Comparison of ENCODE assay signal across 17 cellular contexts in genomic region chr1:107862064-107862463, GRCh38.
DNase-seq lines count a peak whose midpoint lies in the region; ATAC-seq lines count a peak whose summit lies in the region.
"Had no signal": no experiment of that assay in that cellular context is flagged by ENCODE, and none has a peak within 500 bp of the region (broad histone marks: within the 10 kb centered on the region; RNA-seq: fewer than 3 reads in every experiment).

No MANE protein-coding gene starts in this region.

- no peaks in the 10 kb centered on the region for H3K36me3 Mint-ChIP-seq in activated naive CD4-positive, alpha-beta T cell treated with anti-CD3 and anti-CD28 coated beads for 36 hours (ENCODE audit: low read depth)

- no peaks in the 10 kb centered on the region for H3K27me3 Mint-ChIP-seq in activated naive CD4-positive, alpha-beta T cell treated with anti-CD3 and anti-CD28 coated beads for 36 hours (ENCODE audit: low read depth)
- H3K27me3 Mint-ChIP-seq: activated CD4-positive, alpha-beta memory T cell treated with anti-CD3 and anti-CD28 coated beads, Interleukin-2, amount 10 ng/mL, durations not matched to agents 7 days and 5 days; CD4-positive, alpha-beta T cell; central memory CD8-positive, alpha-beta T cell; effector memory CD8-positive, alpha-beta T cell had no signal

- peaks cover 21% of the 10 kb centered on the region for H3K4me1 Mint-ChIP-seq in activated naive CD4-positive, alpha-beta T cell treated with anti-CD3 and anti-CD28 coated beads for 36 hours (ENCODE audit: low read depth)

- no peak overlapping the region for H3K27ac Mint-ChIP-seq in activated naive CD4-positive, alpha-beta T cell treated with anti-CD3 and anti-CD28 coated beads for 36 hours
- H3K27ac Mint-ChIP-seq: activated CD4-positive, alpha-beta memory T cell treated with anti-CD3 and anti-CD28 coated beads, Interleukin-2, amount 10 ng/mL, durations not matched to agents 7 days and 5 days; CD4-positive, alpha-beta T cell had no signal

- H3K4me3 Mint-ChIP-seq in activated naive CD4-positive, alpha-beta T cell treated with anti-CD3 and anti-CD28 coated beads for 36 hours = no peak overlapping the region
- H3K4me3 Mint-ChIP-seq: activated CD4-positive, alpha-beta memory T cell treated with anti-CD3 and anti-CD28 coated beads, Interleukin-2, amount 10 ng/mL, durations not matched to agents 7 days and 5 days; CD4-positive, alpha-beta T cell; central memory CD8-positive, alpha-beta T cell; effector memory CD8-positive, alpha-beta T cell had no signal

- CTCF ChIA-PET in activated naive CD4-positive, alpha-beta T cell treated with anti-CD3 and anti-CD28 coated beads for 36 hours (lab: Charles Lee) = interaction anchor here (0.6 kb wide), 1 partner anchor 13 kb away, joined by 3 read pairs; no protein-coding TSS in a partner anchor

- peaks cover 10% of the 10 kb centered on the region for H3K9me3 Mint-ChIP-seq in activated naive CD4-positive, alpha-beta T cell treated with anti-CD3 and anti-CD28 coated beads for 36 hours
- H3K9me3 Mint-ChIP-seq: activated CD4-positive, alpha-beta memory T cell treated with anti-CD3 and anti-CD28 coated beads, Interleukin-2, amount 10 ng/mL, durations not matched to agents 7 days and 5 days had no signal

- ATAC-seq in HG03025 (IDR thresholded peaks at IDR 0.05; ENCODE audit: low FRiP score, unreplicated experiment) = no peak
- no peak for ATAC-seq in GM19397 (IDR thresholded peaks at IDR 0.05; ENCODE audit: unreplicated experiment)
- no peak for ATAC-seq in HG03457 (IDR thresholded peaks at IDR 0.05; ENCODE audit: unreplicated experiment)
- ATAC-seq: effector memory CD8-positive, alpha-beta T cell; Panc1 had no signal

- peak; percentile 14 for DNase-seq in activated naive CD4-positive, alpha-beta T cell treated with anti-CD3 and anti-CD28 coated beads for 36 hours
- no peak for DNase-seq in activated naive CD4-positive, alpha-beta T cell treated with Interleukin-2 at 50 U/mL for 16 hours
- peak; percentile 83 for DNase-seq in MV-4-11 (lab: John Stamatoyannopoulos, UW)
- peak; percentile 98 for DNase-seq in dermis blood vessel endothelial cell
- DNase-seq in pulmonary artery endothelial cell (ENCODE audit: low read depth, low spot score) = peak; percentile 91
- DNase-seq: 8988T; activated CD4-positive, alpha-beta memory T cell treated with anti-CD3 and anti-CD28 coated beads, Interleukin-2, amount 10 ng/mL, durations not matched to agents 7 days and 5 days; amygdala; CD4-positive, alpha-beta T cell; effector memory CD8-positive, alpha-beta T cell; NCI-H2029; NCI-H510A treated with DMSO at 0.1 percent for 48 hours had no signal

- intact Hi-C loops in activated naive CD4-positive, alpha-beta T cell treated with anti-CD3 and anti-CD28 coated beads for 36 hours (cut with micrococcal nuclease) = no loop called here
